In genomic region chr18:58937204-58937603, GRCh38 we compare ENCODE assay signal across 12 cellular contexts.
DNase-seq lines count a peak whose midpoint lies in the region; ATAC-seq and TF ChIP-seq lines count a peak whose summit lies in the region.
"Had no signal": no experiment of that assay in that cellular context is flagged by ENCODE, and none has a peak within 500 bp of the region (broad histone marks: within the 10 kb centered on the region; RNA-seq: fewer than 3 reads in every experiment).

No MANE protein-coding gene starts in this region.

- H3K4me1 ChIP-seq in left ventricle myocardium inferior (peaks cover 29% of the 10 kb centered on the region), upper lobe of right lung (peaks cover 23% of the 10 kb centered on the region)
- H3K4me1 ChIP-seq: BE2C had no signal

- DNase-seq in left ventricle myocardium inferior = no peak
- DNase-seq in Right ventricle myocardium inferior (ENCODE audit: missing footprints) = no peak
- no peak for DNase-seq in WTC11 (ENCODE audit: low spot score)
- peak; percentile 7 for DNase-seq in glomerular visceral epithelial cell (ENCODE audit: extremely low spot score)
- DNase-seq in upper lobe of right lung = no peak
- DNase-seq in NCI-H2227 treated with DMSO at 0.1 percent for 48 hours (lab: John Stamatoyannopoulos, UW) = no peak
- no peak for DNase-seq in NCI-H187 treated with DMSO at 0.1 percent for 48 hours (lab: John Stamatoyannopoulos, UW)
- DNase-seq: BE2C; stimulated activated CD4-positive, alpha-beta T cell treated with anti-CD3 and anti-CD28 coated beads, Interleukin-12 subunit alpha, Interleukin-12 subunit beta, amount 100 ng/mL, for 4 hours had no signal

- H3K27ac Mint-ChIP-seq in WTC11 = peak overlapping the region; percentile 39

- CTCF ChIA-PET in WTC11 (lab: Charles Lee) = no interaction called here

- no peak for TF ChIP-seq CTCF in left ventricle myocardium inferior (IDR thresholded peaks at IDR 0.05; ENCODE audit: borderline replicate concordance)
- no peak for TF ChIP-seq CTCF in WTC11 (IDR thresholded peaks at IDR 0.05)
- TF ChIP-seq CTCF in upper lobe of right lung (IDR thresholded peaks at IDR 0.05) = no peak

- intact Hi-C loops in left ventricle myocardium inferior (cut with micrococcal nuclease) = no loop called here
- intact Hi-C loops in Right ventricle myocardium inferior (cut with DNase I) = no loop called here
- intact Hi-C loops in upper lobe of right lung (cut with DNase I) = no loop called here

- H3K4me3 ChIP-seq in left ventricle myocardium inferior (no peak overlapping the region), upper lobe of right lung (no peak overlapping the region)
- H3K4me3 ChIP-seq: cardiac muscle cell had no signal

- no peak for ATAC-seq in Right ventricle myocardium inferior
- ATAC-seq in WTC11 = no peak
- peak; percentile 21 for ATAC-seq in upper lobe of right lung
- no peak for ATAC-seq in HG03521 (IDR thresholded peaks at IDR 0.05; ENCODE audit: unreplicated experiment)
- ATAC-seq: activated CD4-positive, CD25-positive, alpha-beta regulatory T cell treated with anti-CD3 and anti-CD28 coated beads, Interleukin-2, amount 50 U/mL, for 24 hours had no signal

- H3K4me1 Mint-ChIP-seq in WTC11 = peaks cover 27% of the 10 kb centered on the region

- no peak overlapping the region for H3K4me3 Mint-ChIP-seq in WTC11

- no peaks in the 10 kb centered on the region for H3K27me3 Mint-ChIP-seq in WTC11 (ENCODE audit: low read depth)

- peaks cover 65% of the 10 kb centered on the region for H3K36me3 Mint-ChIP-seq in WTC11

- H3K36me3 ChIP-seq in left ventricle myocardium inferior (peaks cover 34% of the 10 kb centered on the region), upper lobe of right lung (peaks cover 19% of the 10 kb centered on the region)

- H3K27ac ChIP-seq in left ventricle myocardium inferior (replicated peaks) = peak overlapping the region; percentile 65
- H3K27ac ChIP-seq in upper lobe of right lung = no peak overlapping the region
- H3K27ac ChIP-seq: cardiac muscle cell had no signal

- POLR2A ChIA-PET in WTC11 (lab: Charles Lee) = no interaction called here

- peaks cover 3% of the 10 kb centered on the region; the same call in 1 of the 2 replicates for H3K9me3 Mint-ChIP-seq in WTC11

- H3K9me3 ChIP-seq in left ventricle myocardium inferior (replicated peaks) (no peaks in the 10 kb centered on the region), upper lobe of right lung (no peaks in the 10 kb centered on the region)
- H3K9me3 ChIP-seq: BE2C had no signal

- no peaks in the 10 kb centered on the region for H3K27me3 ChIP-seq in left ventricle myocardium inferior (ENCODE audit: low read depth)
- H3K27me3 ChIP-seq in upper lobe of right lung = no peaks in the 10 kb centered on the region
- H3K27me3 ChIP-seq: BE2C, cardiac muscle cell had no signal

TF ChIP-seq in WTC11, 78 proteins besides CTCF, POLR2A, EP300 and RAD21:
- TF ChIP-seq ZNF671 (CRISPR knock-in tag; IDR thresholded peaks at IDR 0.05) = no peak
- TF ChIP-seq ZNF425 (CRISPR knock-in tag; conservative IDR thresholded peaks at IDR 0.05) = no peak
- TF ChIP-seq IRF2 (CRISPR knock-in tag; IDR thresholded peaks at IDR 0.05; ENCODE audit: borderline replicate concordance, low read depth) = no peak
- TF ChIP-seq JAZF1 (CRISPR knock-in tag; IDR thresholded peaks at IDR 0.05) = no peak
- no peak for TF ChIP-seq OVOL2 (CRISPR knock-in tag; IDR thresholded peaks at IDR 0.05; ENCODE audit: borderline replicate concordance)
- TF ChIP-seq ESRRA (CRISPR knock-in tag; IDR thresholded peaks at IDR 0.05; ENCODE audit: borderline replicate concordance) = no peak
- no peak for TF ChIP-seq PREB (CRISPR knock-in tag; IDR thresholded peaks at IDR 0.05; ENCODE audit: borderline replicate concordance)
- no peak for TF ChIP-seq USF2 (CRISPR knock-in tag; IDR thresholded peaks at IDR 0.05)
- TF ChIP-seq E2F5 (CRISPR knock-in tag; IDR thresholded peaks at IDR 0.05) = no peak
- TF ChIP-seq NFE2L1 (CRISPR knock-in tag; IDR thresholded peaks at IDR 0.05) = no peak
- TF ChIP-seq TCF7 (CRISPR knock-in tag; IDR thresholded peaks at IDR 0.05; ENCODE audit: low read depth) = no peak
- no peak for TF ChIP-seq MLX (CRISPR knock-in tag; IDR thresholded peaks at IDR 0.05)
- TF ChIP-seq MXD4 (CRISPR knock-in tag; IDR thresholded peaks at IDR 0.05; ENCODE audit: borderline replicate concordance) = no peak
- no peak for TF ChIP-seq IRF1 (CRISPR knock-in tag; IDR thresholded peaks at IDR 0.05)
- TF ChIP-seq SOX15 (CRISPR knock-in tag; IDR thresholded peaks at IDR 0.05) = no peak
- no peak for TF ChIP-seq USF1 (CRISPR knock-in tag; IDR thresholded peaks at IDR 0.05)
- TF ChIP-seq NFATC4 (CRISPR knock-in tag; IDR thresholded peaks at IDR 0.05) = no peak
